Comparison of ENCODE assay signal across 1 cellular context in genomic region chr16:89623511-89624232, GRCh38.
A peak's percentile ranks its signal among the peaks of the same experiment; 100 is the strongest.
TF ChIP-seq lines count a peak whose summit lies in the region.

No MANE protein-coding gene starts in this region.

TF ChIP-seq in K562, 482 proteins besides CTCF, POLR2A, EP300 and RAD21:
- TF ChIP-seq L3MBTL2 (IDR thresholded peaks at IDR 0.05) (peak; percentile 56), MAX (CRISPR knock-in tag; IDR thresholded peaks at IDR 0.05) (peak; percentile 31; the same call in 1 of the 2 replicates), E2F6 (IDR thresholded peaks at IDR 0.05; ENCODE audit: borderline replicate concordance in 1 of 2, extremely low read depth in 1 of 2, insufficient read depth in 1 of 2, insufficient read length in 1 of 2, low read depth in 1 of 2, low read length in 1 of 2, poor library complexity in 1 of 2, severe bottlenecking in 1 of 2) (peak in 1 of 2 experiments; percentile 66), IRF2 (CRISPR knock-in tag; IDR thresholded peaks at IDR 0.05) (no peak)
